ENCODE assay signal across 8 cellular contexts in genomic region chr2:85853499-85854165, GRCh38. TPM values are rescaled to one million over a fixed set of nuclear protein-coding genes. Genes with fewer than 3 reads are reported as not detected.
DNase-seq lines count a peak whose midpoint lies in the region; ATAC-seq and TF ChIP-seq lines count a peak whose summit lies in the region.

No MANE protein-coding gene starts in this region.

- 72% methylated on average over 10 of the region's 10 CpGs for WGBS in liver

- in situ Hi-C loops in GM18951 (cut with MboI; ENCODE audit: low sequenced_read_pairs, unreplicated experiment) = no loop called here

- peaks cover 63% of the 10 kb centered on the region for H3K36me3 Mint-ChIP-seq in T-helper 1 cell treated with Interleukin-12 subunit alpha and Interleukin-12 subunit beta and Interleukin-4 antibody, amounts not matched to agents 30 μg/mL and 1 μg/mL, for 36 hours (ENCODE audit: low read depth)
- H3K36me3 Mint-ChIP-seq in neural progenitor cell = peaks cover 17% of the 10 kb centered on the region

- H3K4me3 ChIP-seq in liver (ENCODE audit: low read depth in 1 of 3, low read length in 3 of 3) (no peak overlapping the region), neural progenitor cell (no peak overlapping the region)

- H3K4me2 ChIP-seq in neural progenitor cell = no peak overlapping the region

- peak overlapping the region; percentile 99 for H3K27ac Mint-ChIP-seq in T-helper 1 cell treated with Interleukin-12 subunit alpha and Interleukin-12 subunit beta and Interleukin-4 antibody, amounts not matched to agents 30 μg/mL and 1 μg/mL, for 36 hours
- H3K27ac Mint-ChIP-seq in neural progenitor cell = no peak overlapping the region

- H3K4me1 ChIP-seq in liver (ENCODE audit: control insufficient read depth in 4 of 4, insufficient read depth in 4 of 4, low read length in 3 of 4) = no peaks in the 10 kb centered on the region
- no peaks in the 10 kb centered on the region for H3K4me1 ChIP-seq in neural progenitor cell

- DNase-seq in neural progenitor cell (ENCODE audit: low spot score) (no peak), HEK293T (ENCODE audit: extremely low spot score) (no peak), NCI-H1105 treated with DMSO at 0.1 percent for 48 hours (lab: John Stamatoyannopoulos, UW) (no peak), SKM-1 treated with dmso at 0.1 percent for 144 hours (lab: John Stamatoyannopoulos, UW; ENCODE audit: unreplicated experiment) (no peak)

- no peaks in the 10 kb centered on the region for H3K27me3 Mint-ChIP-seq in T-helper 1 cell treated with Interleukin-12 subunit alpha and Interleukin-12 subunit beta and Interleukin-4 antibody, amounts not matched to agents 30 μg/mL and 1 μg/mL, for 36 hours (ENCODE audit: low read depth)
- no peaks in the 10 kb centered on the region for H3K27me3 Mint-ChIP-seq in neural progenitor cell (ENCODE audit: insufficient read depth, low read depth)

- no peaks in the 10 kb centered on the region for H4K20me1 ChIP-seq in neural progenitor cell (ENCODE audit: low read depth)

- TF ChIP-seq CTCF in liver (IDR thresholded peaks at IDR 0.05; ENCODE audit: low read depth, low read length, missing input control) (no peak), neural progenitor cell (IDR thresholded peaks at IDR 0.05) (no peak)

- peaks cover 12% of the 10 kb centered on the region for H3K9me3 Mint-ChIP-seq in T-helper 1 cell treated with Interleukin-12 subunit alpha and Interleukin-12 subunit beta and Interleukin-4 antibody, amounts not matched to agents 30 μg/mL and 1 μg/mL, for 36 hours
- H3K9me3 Mint-ChIP-seq in neural progenitor cell = no peaks in the 10 kb centered on the region

- ATAC-seq in HG02840 (IDR thresholded peaks at IDR 0.05; ENCODE audit: low FRiP score, unreplicated experiment) = peak; percentile 68

- no peaks in the 10 kb centered on the region for H3K9me3 ChIP-seq in liver (ENCODE audit: control insufficient read depth in 4 of 4, low read length in 3 of 4)
- no peaks in the 10 kb centered on the region for H3K9me3 ChIP-seq in neural progenitor cell (ENCODE audit: low read depth)

- CTCF ChIA-PET in HEK293T (lab: Yijun Ruan, JAX) = interaction anchor here (0.7 kb wide), 1 partner anchor 36 kb away, joined by 5 read pairs; no protein-coding TSS in a partner anchor

- TF ChIP-seq POLR2A in GM18951 (IDR thresholded peaks at IDR 0.05; ENCODE audit: extremely low read depth, insufficient read depth, insufficient read length) = peak; percentile 32

- peaks cover 0 to 18% (median 14%) of the 10 kb centered on the region in 4 donors for H3K36me3 ChIP-seq in liver (ENCODE audit: control insufficient read depth in 4 of 4, insufficient read depth in 3 of 4, low read depth in 1 of 4, low read length in 3 of 4)
- H3K36me3 ChIP-seq in neural progenitor cell = no peaks in the 10 kb centered on the region

- no peak for TF ChIP-seq RAD21 in liver (IDR thresholded peaks at IDR 0.05)

- H3K27me3 ChIP-seq in liver (ENCODE audit: control insufficient read depth in 4 of 4, insufficient read depth in 4 of 4, low read length in 3 of 4) (no peaks in the 10 kb centered on the region), neural progenitor cell (no peaks in the 10 kb centered on the region)

- H3K4me1 Mint-ChIP-seq in T-helper 1 cell treated with Interleukin-12 subunit alpha and Interleukin-12 subunit beta and Interleukin-4 antibody, amounts not matched to agents 30 μg/mL and 1 μg/mL, for 36 hours (ENCODE audit: low read depth) = peaks cover 70% of the 10 kb centered on the region
- H3K4me1 Mint-ChIP-seq in neural progenitor cell = no peaks in the 10 kb centered on the region

- H2AFZ ChIP-seq in neural progenitor cell (replicated peaks) = no peak overlapping the region

- POLR2A ChIA-PET in HEK293T (lab: Yijun Ruan, JAX) = no interaction called here

- peak overlapping the region; percentile 85 for H3K4me3 Mint-ChIP-seq in T-helper 1 cell treated with Interleukin-12 subunit alpha and Interleukin-12 subunit beta and Interleukin-4 antibody, amounts not matched to agents 30 μg/mL and 1 μg/mL, for 36 hours
- H3K4me3 Mint-ChIP-seq in neural progenitor cell = no peak overlapping the region

- no peaks in the 10 kb centered on the region for H3F3A ChIP-seq in neural progenitor cell (ENCODE audit: low read depth)

- H3K27ac ChIP-seq in liver (ENCODE audit: low read depth in 1 of 2, low read length in 2 of 2) = peak overlapping the region; percentile 65 to 71
- H3K27ac ChIP-seq in neural progenitor cell = no peak overlapping the region

- no peaks in the 10 kb centered on the region for H3K79me2 ChIP-seq in neural progenitor cell (ENCODE audit: low read depth)

- H3K9ac ChIP-seq in liver (ENCODE audit: low read depth in 1 of 2, low read length in 2 of 2) = peak overlapping the region in 1 of 2 donors; percentile 50
- no peak overlapping the region for H3K9ac ChIP-seq in neural progenitor cell

TF ChIP-seq in liver, 16 proteins besides CTCF, POLR2A, EP300 and RAD21:
- TF ChIP-seq NR2F2 (IDR thresholded peaks at IDR 0.05) (peak; percentile 67), ATF3 (IDR thresholded peaks at IDR 0.05) (no peak)

TF ChIP-seq in HEK293T, 16 proteins besides CTCF, POLR2A, EP300 and RAD21:
- TF ChIP-seq L3MBTL2 (conservative IDR thresholded peaks at IDR 0.05) (no peak), HDGF (IDR thresholded peaks at IDR 0.05; ENCODE audit: borderline replicate concordance) (no peak), TARDBP (IDR thresholded peaks at IDR 0.05) (no peak), LEF1 (IDR thresholded peaks at IDR 0.05; ENCODE audit: borderline replicate concordance) (no peak)

RNA-seq across cellular contexts. Expression of gene ST3GAL5, which starts 35.2 kb away (rescaled TPM):
- total RNA-seq in liver (10 to 100 TPM in 1 of 2 donors, 1 to 10 TPM in 1; 4.5 to 17.0 TPM), neural progenitor cell (ENCODE audit: low replicate concordance) (9.7 and 9.9 TPM in 2 replicates)
- 10 to 100 TPM in 1 of 2 donors, 1 to 10 TPM in 1; 6.3 to 11.7 TPM for polyA plus RNA-seq in liver
